In genomic region chr2:43542285-43542933, GRCh38 we compare ENCODE assay signal across 8 cellular contexts. TPM values are rescaled to one million over a fixed set of nuclear protein-coding genes. Genes with fewer than 3 reads are reported as not detected.
DNase-seq lines count a peak whose midpoint lies in the region; ATAC-seq, FAIRE-seq and TF ChIP-seq lines count a peak whose summit lies in the region.

No MANE protein-coding gene starts in this region.

- H3K4me3 Mint-ChIP-seq in astrocyte (ENCODE audit: unreplicated experiment): no peak overlapping the region
- H3K4me3 Mint-ChIP-seq in activated naive CD8-positive, alpha-beta T cell treated with anti-CD3 and anti-CD28 coated beads for 36 hours: no peak overlapping the region

- DNase-seq in NOMO-1 (lab: John Stamatoyannopoulos, UW; ENCODE audit: unreplicated experiment in 2 of 2): peak; percentile 2 to 64
- DNase-seq in NOMO-1 treated with dmso at 0.1 percent for 144 hours (lab: John Stamatoyannopoulos, UW; ENCODE audit: unreplicated experiment): no peak
- DNase-seq in NAMALWA (ENCODE audit: low spot score): peak; percentile 65
- DNase-seq in astrocyte (ENCODE audit: low read depth): peak; percentile 35
- DNase-seq in upper lobe of left lung: no peak
- no peak for DNase-seq in activated naive CD8-positive, alpha-beta T cell treated with anti-CD3 and anti-CD28 coated beads for 36 hours
- no peak for DNase-seq in activated CD4-positive, alpha-beta T cell treated with anti-CD3 and anti-CD28 coated beads, Interleukin-2, amount 50 U/mL, for 1 hour

- no peak for TF ChIP-seq EP300 in upper lobe of left lung (IDR thresholded peaks at IDR 0.05)

- H3K36me3 Mint-ChIP-seq in astrocyte (ENCODE audit: low read depth, unreplicated experiment): peaks cover 1% of the 10 kb centered on the region
- peaks cover 10% of the 10 kb centered on the region for H3K36me3 Mint-ChIP-seq in activated naive CD8-positive, alpha-beta T cell treated with anti-CD3 and anti-CD28 coated beads for 36 hours

- H3K9ac ChIP-seq in astrocyte (ENCODE audit: low read length): no peak overlapping the region

- no peak for TF ChIP-seq POLR2A in upper lobe of left lung (IDR thresholded peaks at IDR 0.05)

- H3K4me1 Mint-ChIP-seq in astrocyte (ENCODE audit: low read depth, unreplicated experiment): peaks cover 2% of the 10 kb centered on the region
- H3K4me1 Mint-ChIP-seq in activated naive CD8-positive, alpha-beta T cell treated with anti-CD3 and anti-CD28 coated beads for 36 hours: peaks cover 7% of the 10 kb centered on the region

- H2AFZ ChIP-seq in astrocyte (ENCODE audit: low read depth, low read length): no peak overlapping the region

- peaks cover 5% of the 10 kb centered on the region for H3K4me1 ChIP-seq in astrocyte (ENCODE audit: insufficient read depth, low read length)
- H3K4me1 ChIP-seq in upper lobe of left lung: peaks cover 8 to 20% (median 13%) of the 10 kb centered on the region in 4 donors

- no peak overlapping the region for H3K4me3 ChIP-seq in astrocyte (ENCODE audit: insufficient read depth, low read depth, low read length)
- H3K4me3 ChIP-seq in upper lobe of left lung: no peak overlapping the region

- H3K27me3 ChIP-seq in astrocyte (ENCODE audit: insufficient read depth, low read length): no peaks in the 10 kb centered on the region
- no peaks in the 10 kb centered on the region for H3K27me3 ChIP-seq in upper lobe of left lung

- H3K27me3 Mint-ChIP-seq in astrocyte (ENCODE audit: low read depth, unreplicated experiment): no peaks in the 10 kb centered on the region
- no peaks in the 10 kb centered on the region for H3K27me3 Mint-ChIP-seq in activated naive CD8-positive, alpha-beta T cell treated with anti-CD3 and anti-CD28 coated beads for 36 hours

- no peak overlapping the region for H3K27ac ChIP-seq in astrocyte (ENCODE audit: low read depth, low read length)
- H3K27ac ChIP-seq in upper lobe of left lung: no peak overlapping the region

- H3K9me3 Mint-ChIP-seq in astrocyte (ENCODE audit: unreplicated experiment): peaks cover 5% of the 10 kb centered on the region
- peaks cover 1% of the 10 kb centered on the region for H3K9me3 Mint-ChIP-seq in activated naive CD8-positive, alpha-beta T cell treated with anti-CD3 and anti-CD28 coated beads for 36 hours

- WGBS in upper lobe of left lung, 2 donors: 21 to 23% methylated on average over 3 of the region's 3 CpGs

- H3K4me2 ChIP-seq in astrocyte (ENCODE audit: low read length): no peak overlapping the region

- H3K9me3 ChIP-seq in astrocyte (ENCODE audit: insufficient read depth, low read depth, low read length): no peaks in the 10 kb centered on the region
- no peaks in the 10 kb centered on the region for H3K9me3 ChIP-seq in upper lobe of left lung

- H3K27ac Mint-ChIP-seq in astrocyte (ENCODE audit: unreplicated experiment): no peak overlapping the region
- H3K27ac Mint-ChIP-seq in activated naive CD8-positive, alpha-beta T cell treated with anti-CD3 and anti-CD28 coated beads for 36 hours: no peak overlapping the region

- ATAC-seq in upper lobe of left lung (ENCODE audit: low FRiP score in 2 of 2): peak in 1 of 2 donors; percentile 69

- no peaks in the 10 kb centered on the region for H3K79me2 ChIP-seq in astrocyte (ENCODE audit: insufficient read depth, low read length)

- peaks cover 2% of the 10 kb centered on the region for H3K36me3 ChIP-seq in astrocyte (ENCODE audit: insufficient read depth, low read length)
- H3K36me3 ChIP-seq in upper lobe of left lung: peaks cover 0 to 4% (median 0%) of the 10 kb centered on the region in 4 donors

- TF ChIP-seq CTCF in astrocyte (IDR thresholded peaks at IDR 0.05; ENCODE audit: insufficient read depth, low read depth, low read length): peak; percentile 47
- peak; percentile 37 to 72 (median 54) for TF ChIP-seq CTCF in upper lobe of left lung (IDR thresholded peaks at IDR 0.05)

- H4K20me1 ChIP-seq in astrocyte (ENCODE audit: insufficient read depth, low read length): no peaks in the 10 kb centered on the region

- FAIRE-seq in astrocyte (lab: Jason Lieb, UNC): no peak
- peak; percentile 98 for FAIRE-seq in islet of Langerhans (lab: Jason Lieb, UNC)

RNA-seq across cellular contexts. Expression of gene THADA, which starts 53.4 kb away (rescaled TPM):
- total RNA-seq in astrocyte: 16.2 and 19.2 TPM in 2 replicates
- 10 to 100 TPM; 23.6 to 57.5 (median 37.3) TPM for total RNA-seq in upper lobe of left lung
- total RNA-seq in activated naive CD8-positive, alpha-beta T cell treated with anti-CD3 and anti-CD28 coated beads for 36 hours: 10 to 100 TPM; 34.5 to 35.2 TPM

Comparison
In these comparisons a context has a peak if more than half of its experiments do, and no peak if none do; other contexts are left out.
1. DNase-seq: peak in NOMO-1 (2 of 2), NAMALWA (single experiment) and astrocyte (single experiment); none in NOMO-1 treated with dmso at 0.1 percent for 144 hours (single experiment), upper lobe of left lung (0 of 2), activated naive CD8-positive, alpha-beta T cell treated with anti-CD3 and anti-CD28 coated beads for 36 hours (single experiment) and activated CD4-positive, alpha-beta T cell treated with anti-CD3 and anti-CD28 coated beads, Interleukin-2, amount 50 U/mL, for 1 hour (single experiment).